8 cellular contexts compared by ENCODE assay signal in genomic region chr11:8911040-8911823, GRCh38. TPM values are rescaled to one million over a fixed set of nuclear protein-coding genes. Genes with fewer than 3 reads are reported as not detected.
DNase-seq lines count a peak whose midpoint lies in the region; ATAC-seq and TF ChIP-seq lines count a peak whose summit lies in the region.

Gene AKIP1, plus strand, starts transcription at chr11:8911189. Its CDS starts 261 bp downstream, at chr11:8911450.

- peaks cover 38% of the 10 kb centered on the region for H3K4me1 ChIP-seq in mononuclear cell (ENCODE audit: insufficient read depth, low read length)

- DNase-seq in D341Med (ENCODE audit: low spot score), result peak; percentile 97
- peak; percentile 96 for DNase-seq in OCI-M1 (lab: John Stamatoyannopoulos, UW)
- peak; percentile 58 for DNase-seq in activated T-cell treated with anti-CD3 and anti-CD28 coated beads for 4 hours
- DNase-seq in epithelial cell of esophagus (ENCODE audit: low read depth), result peak; percentile 94
- DNase-seq in stimulated activated CD8-positive, alpha-beta memory T cell treated with anti-CD3 and anti-CD28 coated beads, Interleukin-2, amount 100 ng/mL, for 48 hours (ENCODE audit: low read depth in 2 of 2), result peak; percentile 88 to 90

- no peak for TF ChIP-seq CTCF in epithelial cell of esophagus (IDR thresholded peaks at IDR 0.05; ENCODE audit: insufficient read depth, low read depth, low read length, missing control alignments)

- H3K27ac Mint-ChIP-seq in IgD-negative memory B cell, result peak within 1 kb of the TSS; percentile 39 to 88 (median 44)

- H3K4me3 Mint-ChIP-seq in IgD-negative memory B cell, result peak within 1 kb of the TSS; percentile 89 to 97 (median 94)

- H3K4me1 Mint-ChIP-seq in IgD-negative memory B cell, result peaks cover 19 to 42% (median 23%) of the 10 kb centered on the region in 3 donors

- no peaks in the 10 kb centered on the region for H3K9me3 Mint-ChIP-seq in IgD-negative memory B cell

- H3K9me3 ChIP-seq in mononuclear cell (ENCODE audit: low read depth, low read length), result no peaks in the 10 kb centered on the region

- no peaks in the 10 kb centered on the region for H3K27me3 ChIP-seq in mononuclear cell (ENCODE audit: insufficient read depth, low read length)

- no peaks in the 10 kb centered on the region for H3K36me3 Mint-ChIP-seq in IgD-negative memory B cell

- H3K4me3 ChIP-seq in epithelial cell of esophagus (ENCODE audit: low read length) (peak within 1 kb of the TSS; percentile 82), mononuclear cell (ENCODE audit: low read length) (peak within 1 kb of the TSS; percentile 72)

- peak; percentile 81 for ATAC-seq in GM21515 (IDR thresholded peaks at IDR 0.05; ENCODE audit: unreplicated experiment)

- H3K27me3 Mint-ChIP-seq in IgD-negative memory B cell, result no peaks in the 10 kb centered on the region

RNA-seq across cellular contexts. Expression of gene AKIP1, which starts in this region (rescaled TPM):
- 5.3 TPM for polyA plus RNA-seq in IgD-negative memory B cell
- total RNA-seq in mononuclear cell, result 7.1 TPM

Comparison
In these comparisons a context has a peak if more than half of its experiments do, and no peak if none do; other contexts are left out.
1. Peak in every context shown above with its lines: DNase-seq, ATAC-seq and H3K4me3 ChIP-seq.